Comparison of ENCODE assay signal across 24 cellular contexts in genomic region chr9:38337706-38338264, GRCh38. TPM values are rescaled to one million over a fixed set of nuclear protein-coding genes. Genes with fewer than 3 reads are reported as not detected.
DNase-seq lines count a peak whose midpoint lies in the region; ATAC-seq, FAIRE-seq and TF ChIP-seq lines count a peak whose summit lies in the region.
"Had no signal": no experiment of that assay in that cellular context is flagged by ENCODE, and none has a peak within 500 bp of the region (broad histone marks: within the 10 kb centered on the region; RNA-seq: fewer than 3 reads in every experiment).

No MANE protein-coding gene starts in this region.

- H4K20me1 ChIP-seq in K562 (replicated peaks; ENCODE audit: control insufficient read depth, insufficient read depth, low read length) = no peaks in the 10 kb centered on the region

- H2BK12ac ChIP-seq in neuronal stem cell (ENCODE audit: low read length) = no peak overlapping the region

- H3K14ac ChIP-seq in neuronal stem cell (ENCODE audit: low read length) = no peak overlapping the region

- H2BK120ac ChIP-seq in neuronal stem cell (ENCODE audit: low read depth, low read length) = no peak overlapping the region

- DNase-seq in Caki2 (ENCODE audit: low read depth) = peak; percentile 2
- no peak for DNase-seq in K562 (ENCODE audit: extremely low read depth in 1 of 4, low spot score in 3 of 4)
- DNase-seq in glutamatergic neuron = no peak
- no peak for DNase-seq in neuronal stem cell (ENCODE audit: low spot score)
- DNase-seq in breast epithelium (ENCODE audit: low spot score in 2 of 2) = no peak
- DNase-seq: DMS79, H7, MV-4-11, NCI-H1105 treated with DMSO at 0.1 percent for 48 hours, NCI-H2081, NCI-H2171 treated with DMSO at 0.1 percent for 48 hours, NCI-H524 treated with DMSO at 0.1 percent for 48 hours, OCI-M1 had no signal

- no peak overlapping the region for H3K4me2 ChIP-seq in K562 (ENCODE audit: insufficient read depth, low read length)
- no peak overlapping the region for H3K4me2 ChIP-seq in neuronal stem cell (ENCODE audit: insufficient read depth, low read length, poor library complexity, severe bottlenecking)
- H3K4me2 ChIP-seq: A549, KMS-11 had no signal

- no peak overlapping the region for H4K8ac ChIP-seq in neuronal stem cell (ENCODE audit: low read depth, low read length)

- no peak for FAIRE-seq in K562 (lab: Jason Lieb, UNC)
- FAIRE-seq: A549, GM19239, HTR-8/SVneo had no signal

- TF ChIP-seq RAD21 in K562 (CRISPR knock-in tag; conservative IDR thresholded peaks at IDR 0.05 in 1 of 2, IDR thresholded peaks at IDR 0.05 in 1 of 2) = no peak

- no peak overlapping the region for H3K18ac ChIP-seq in neuronal stem cell (ENCODE audit: low read length)

- H3K36me3 Mint-ChIP-seq in glutamatergic neuron (ENCODE audit: unreplicated experiment) = peaks cover 16% of the 10 kb centered on the region
- H3K36me3 Mint-ChIP-seq: CD14-positive monocyte had no signal

- H4K91ac ChIP-seq in neuronal stem cell (ENCODE audit: low read depth, low read length, poor library complexity) = no peak overlapping the region

- peak overlapping the region; percentile 3 for H2BK5ac ChIP-seq in neuronal stem cell (ENCODE audit: low read length)

- in situ Hi-C loops in Caki2 (cut with HindIII; ENCODE audit: low pct_unique_long_range_greater_than_20kb, low sequenced_read_pairs) (loop anchor here (25.0 kb wide), 1 partner anchor 425 kb away; the partner anchor contains the start of gene SLC25A51), K562 (cut with MboI) (no loop called here)

- peaks cover 17% of the 10 kb centered on the region for H3K9me3 Mint-ChIP-seq in glutamatergic neuron (ENCODE audit: unreplicated experiment)

- H3K4me1 ChIP-seq in K562 (replicated peaks in 1 of 2; ENCODE audit: control insufficient read depth in 2 of 2, insufficient read depth in 2 of 2, low read length in 2 of 2) (no peaks in the 10 kb centered on the region), neuronal stem cell (ENCODE audit: control insufficient read depth in 2 of 2, insufficient read depth in 1 of 2, low read depth in 1 of 2, low read length in 2 of 2) (peaks cover 3% of the 10 kb centered on the region in 2 donors), breast epithelium (no peaks in the 10 kb centered on the region)
- H3K4me1 ChIP-seq: SJSA1 had no signal

- no peaks in the 10 kb centered on the region for H3K79me2 ChIP-seq in K562 (ENCODE audit: control insufficient read depth, insufficient read depth, low read length)

- H3K27me3 Mint-ChIP-seq in glutamatergic neuron (ENCODE audit: unreplicated experiment) = peaks cover 18% of the 10 kb centered on the region

- H3K27me3 ChIP-seq in K562 (ENCODE audit: control insufficient read depth in 2 of 2, insufficient read depth in 2 of 2, low read length in 2 of 2) (peaks cover 13 to 46% of the 10 kb centered on the region in 2 experiments; a peak in 4 of 5 replicates), neuronal stem cell (ENCODE audit: control insufficient read depth in 3 of 3, insufficient read depth in 3 of 3, low read depth in 1 of 3, low read length in 3 of 3) (peaks cover 0 to 13% (median 0%) of the 10 kb centered on the region in 3 experiments), breast epithelium (no peaks in the 10 kb centered on the region)
- H3K27me3 ChIP-seq: SJSA1 had no signal

- no peak overlapping the region for H3K4me3 Mint-ChIP-seq in glutamatergic neuron (ENCODE audit: unreplicated experiment)
- H3K4me3 Mint-ChIP-seq: B cell, CD14-positive monocyte had no signal

- H2AFZ ChIP-seq in K562 (ENCODE audit: low read depth, low read length) = no peak overlapping the region
- no peak overlapping the region for H2AFZ ChIP-seq in neuronal stem cell (ENCODE audit: low read length)

- intact Hi-C loops in K562 (cut with micrococcal nuclease) = no loop called here
- intact Hi-C loops in breast epithelium (cut with DNase I; ENCODE audit: low total_unique reads) = no loop called here

- BruUV-seq in K562 (replicated peaks; lab: Mats Ljungman, UMichigan) = no TSS peak

- no peak overlapping the region for H3K4me3 ChIP-seq in K562
- no peak overlapping the region for H3K4me3 ChIP-seq in neuronal stem cell (ENCODE audit: low read length in 2 of 2)
- no peak overlapping the region for H3K4me3 ChIP-seq in breast epithelium
- H3K4me3 ChIP-seq: A549, SJSA1 had no signal

- no peak overlapping the region for H2AK5ac ChIP-seq in neuronal stem cell (ENCODE audit: low read depth, low read length)

- H3K27ac ChIP-seq in K562 (ENCODE audit: extremely low read depth, low read depth, low read length) = no peak overlapping the region
- H3K27ac ChIP-seq in neuronal stem cell (replicated peaks; ENCODE audit: low read length) = no peak overlapping the region
- H3K27ac ChIP-seq in breast epithelium = peak overlapping the region in 1 of 2 donors; percentile 26
- H3K27ac ChIP-seq: A549, KMS-11, SJSA1 had no signal

- ATAC-seq in K562 (no peak), GM21576 (IDR thresholded peaks at IDR 0.05; ENCODE audit: unreplicated experiment) (no peak), HG03108 (IDR thresholded peaks at IDR 0.05; ENCODE audit: unreplicated experiment) (no peak), HG02678 (IDR thresholded peaks at IDR 0.05; ENCODE audit: unreplicated experiment) (no peak)
- ATAC-seq: A549, Right ventricle myocardium inferior had no signal

- H3K4me1 Mint-ChIP-seq in glutamatergic neuron (ENCODE audit: low read depth, unreplicated experiment) = peaks cover 44% of the 10 kb centered on the region
- H3K4me1 Mint-ChIP-seq: B cell, CD14-positive monocyte had no signal

- POLR2A ChIA-PET in K562 (lab: Yijun Ruan, JAX) = interaction anchor here (1.7 kb wide), 1 partner anchor 8 kb away, joined by 6 read pairs; no protein-coding TSS in a partner anchor

- TF ChIP-seq POLR2A in K562 (conservative IDR thresholded peaks at IDR 0.05) (no peak), breast epithelium (IDR thresholded peaks at IDR 0.05) (no peak)

- peak overlapping the region; percentile 87 for H3K27ac Mint-ChIP-seq in glutamatergic neuron (ENCODE audit: unreplicated experiment)
- H3K27ac Mint-ChIP-seq: B cell had no signal

- H3K9ac ChIP-seq in K562 (ENCODE audit: insufficient read depth in 1 of 2, low read depth in 2 of 2, low read length in 2 of 2) (no peak overlapping the region), neuronal stem cell (ENCODE audit: low read depth, low read length, poor library complexity) (no peak overlapping the region)
- H3K9ac ChIP-seq: KMS-11 had no signal

- H3K4ac ChIP-seq in neuronal stem cell (ENCODE audit: low read length) = no peak overlapping the region

- H3K36me3 ChIP-seq in K562 (ENCODE audit: control insufficient read depth, insufficient read depth, low read length) (no peaks in the 10 kb centered on the region), neuronal stem cell (replicated peaks in 1 of 2; ENCODE audit: control insufficient read depth in 2 of 2, insufficient read depth in 2 of 2, low read length in 2 of 2) (no peaks in the 10 kb centered on the region), breast epithelium (no peaks in the 10 kb centered on the region)
- H3K36me3 ChIP-seq: SJSA1 had no signal

- TF ChIP-seq CTCF in K562 (IDR thresholded peaks at IDR 0.05 in 2 of 3, conservative IDR thresholded peaks at IDR 0.05 in 1 of 3; ENCODE audit: insufficient read depth in 2 of 3, low read depth in 1 of 3, low read length in 3 of 3) (no peak), glutamatergic neuron (IDR thresholded peaks at IDR 0.05; ENCODE audit: partially characterized antibody, unreplicated experiment) (no peak), breast epithelium (IDR thresholded peaks at IDR 0.05) (no peak)

- H3K79me1 ChIP-seq in neuronal stem cell (ENCODE audit: low read depth, low read length) = no peaks in the 10 kb centered on the region

- 1% methylated on average over 9 of the region's 9 CpGs for WGBS in K562 (ENCODE audit: insufficient coverage, low coverage, missing lambda C conversion rate)
- WGBS in neuronal stem cell (ENCODE audit: extremely low coverage in 2 of 2, insufficient read length in 2 of 2, insufficient replicate concordance in 1 of 2), 2 donors = no CpG with 5 or more reads among the region's 9 CpGs

- TF ChIP-seq EP300 in K562 (IDR thresholded peaks at IDR 0.05; ENCODE audit: low read length) = no peak

- H2BK15ac ChIP-seq in neuronal stem cell (ENCODE audit: low read length) = no peak overlapping the region

- no peaks in the 10 kb centered on the region for H3K9me1 ChIP-seq in K562 (ENCODE audit: control insufficient read depth, insufficient read depth, low read length)

- no peak overlapping the region for H3K23ac ChIP-seq in neuronal stem cell (ENCODE audit: low read depth, low read length, poor library complexity)

- CTCF ChIA-PET in K562 (lab: Yijun Ruan, JAX; ENCODE audit: low intra/inter-chr PET ratio) = no interaction called here

- H3K9me3 ChIP-seq in K562 (replicated peaks; ENCODE audit: control insufficient read depth, insufficient read depth, low read depth, low read length) (no peaks in the 10 kb centered on the region), neuronal stem cell (replicated peaks in 1 of 2; ENCODE audit: control insufficient read depth in 2 of 2, insufficient read depth in 1 of 2, low read depth in 1 of 2, low read length in 2 of 2) (no peaks in the 10 kb centered on the region), breast epithelium (no peaks in the 10 kb centered on the region)
- H3K9me3 ChIP-seq: A549, SJSA1 had no signal

RNA-seq across cellular contexts. Expression of gene ALDH1B1, which starts 54.7 kb away (rescaled TPM):
- total RNA-seq in Caki2 (2014; rRNA removed; shearing (Covaris generic); ENCODE audit: low replicate concordance) = 21.8 and 26.7 TPM in 2 replicates
- 16.1 and 24.5 TPM in 2 replicates for total RNA-seq in K562 (2011; cell fraction: chromatin; rRNA removed; ENCODE audit: low replicate concordance)
- total RNA-seq in K562 (2011; cell fraction: nucleolus; rRNA removed) = 19.7 and 24.8 TPM in 2 replicates
- total RNA-seq in K562 (2011; cell fraction: nucleoplasm; rRNA removed) = 16.6 and 20.7 TPM in 2 replicates
- total RNA-seq in K562 (2014; rRNA removed) (24.1 and 37.6 TPM in 2 replicates), K562 (2014; rRNA removed; fragmentation: Illumina TruSeq; extraction: Trizol) (29.5 and 33.6 TPM in 2 replicates), K562 (2015; rRNA removed; fragmentation: Illumina TruSeq; extraction: Trizol) (39.2 and 41.0 TPM in 2 replicates), K562 (2021) (44.8 and 46.3 TPM in 2 replicates), glutamatergic neuron (ENCODE audit: unreplicated experiment) (15.3 TPM), breast epithelium (10 to 100 TPM; 10.2 to 18.4 (median 11.0) TPM)
- polyA plus RNA-seq in K562 (2011; rRNA removed) (27.4 and 30.8 TPM in 2 replicates), K562 (2014; fragmentation: Illumina TruSeq; extraction: Trizol) (46.5 and 51.6 TPM in 2 replicates), K562 (2014; fragmentation: Nextera tagmentation; extraction: Ambion mirVana) (10 to 100 TPM in 1 of 2 experiments, 1 to 10 TPM in 1; 8.6 to 12.7 TPM), K562 (2014; rRNA removed) (22.4 and 27.7 TPM in 2 replicates)
- 25.5 and 37.7 TPM in 2 replicates for polyA plus RNA-seq in K562 (2011; cell fraction: cytosol; rRNA removed)
- polyA plus RNA-seq in K562 (2011; cell fraction: nucleus; rRNA removed) = 10.3 and 12.1 TPM in 2 replicates
- 19.7 and 39.1 TPM in 2 replicates for polyA plus RNA-seq in K562 (2012)
- 50.6 and 57.9 TPM in 2 replicates for polyA minus RNA-seq in K562 (2011; rRNA and poly(A)+ RNA removed)
- 47.5 and 49.1 TPM in 2 replicates for polyA minus RNA-seq in K562 (2011; cell fraction: cytosol; rRNA and poly(A)+ RNA removed)
- polyA minus RNA-seq in K562 (2011; cell fraction: nucleus; rRNA and poly(A)+ RNA removed) = 10.2 and 12.7 TPM in 2 replicates
- 24.0 TPM for polyA plus RNA-seq in neuronal stem cell (2013, experiment 1 of 2)
- 24.2 TPM for polyA plus RNA-seq in neuronal stem cell (2013, experiment 2 of 2)
